9 cellular contexts compared by ENCODE assay signal in the genomic region with DNA sequence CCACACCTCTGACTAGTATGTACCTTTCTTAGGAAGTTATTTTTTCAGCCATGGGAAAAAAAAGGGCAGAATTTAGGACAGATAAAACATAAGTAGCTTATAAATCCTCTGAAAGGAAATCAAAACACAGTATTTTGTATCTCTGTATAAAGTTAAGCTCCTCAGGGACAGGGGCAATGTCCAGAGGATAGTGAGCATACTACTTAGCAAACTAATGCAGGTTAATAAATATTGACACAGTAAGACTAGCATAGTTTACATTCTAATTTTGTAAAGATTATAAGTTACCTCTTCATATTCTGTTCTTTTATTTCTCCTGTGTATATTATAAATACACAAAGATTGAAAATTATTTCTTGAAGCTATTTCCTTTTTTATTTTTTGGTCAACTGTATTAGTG. TPM values are rescaled to one million over a fixed set of nuclear protein-coding genes. Genes with fewer than 3 reads are reported as not detected.
DNase-seq lines count a peak whose midpoint lies in the region; ATAC-seq and TF ChIP-seq lines count a peak whose summit lies in the region.
"Had no signal": no experiment of that assay in that cellular context is flagged by ENCODE, and none has a peak within 500 bp of the region (broad histone marks: within the 10 kb centered on the region; RNA-seq: fewer than 3 reads in every experiment).

No MANE protein-coding gene starts in this region.

- BruUV-seq in IMR-90 (replicated peaks; lab: Mats Ljungman, UMichigan): no TSS peak

- in situ Hi-C loops in IMR-90 (cut with MboI; ENCODE audit: low sequenced_read_pairs): loop anchor here (10.0 kb wide), 2 partner anchors 102 to 292 kb away; no protein-coding TSS in a partner anchor

- peaks cover 42% of the 10 kb centered on the region for H3K4me1 Mint-ChIP-seq in central memory CD8-positive, alpha-beta T cell
- H3K4me1 Mint-ChIP-seq in naive thymus-derived CD8-positive, alpha-beta T cell: peaks cover 25 to 63% (median 57%) of the 10 kb centered on the region in 4 donors

- H3K27ac Mint-ChIP-seq in central memory CD8-positive, alpha-beta T cell (ENCODE audit: low read depth): no peak overlapping the region
- no peak overlapping the region for H3K27ac Mint-ChIP-seq in naive thymus-derived CD8-positive, alpha-beta T cell

- H2AFZ ChIP-seq in IMR-90 (replicated peaks; ENCODE audit: low read length, poor library complexity): no peak overlapping the region

- no peak for TF ChIP-seq RAD21 in IMR-90 (IDR thresholded peaks at IDR 0.05; ENCODE audit: low read length)

- no peak for TF ChIP-seq POLR2A in IMR-90 (IDR thresholded peaks at IDR 0.05; ENCODE audit: low read depth, low read length)

- ATAC-seq in IMR-90 (ENCODE audit: low read depth): no peak
- no peak for ATAC-seq in central memory CD8-positive, alpha-beta T cell (replicated peaks; ENCODE audit: extremely low read depth, poor library complexity, severe bottlenecking)
- no peak for ATAC-seq in naive thymus-derived CD8-positive, alpha-beta T cell

- H3K9me3 ChIP-seq in BE2C (no peaks in the 10 kb centered on the region), IMR-90 (ENCODE audit: control insufficient read depth, insufficient read depth, low read length) (no peaks in the 10 kb centered on the region)

- no peak overlapping the region for H3K27ac ChIP-seq in IMR-90 (ENCODE audit: insufficient read depth, low read length)

- H2BK5ac ChIP-seq in IMR-90 (ENCODE audit: low read depth, low read length, poor library complexity, severe bottlenecking): no peak overlapping the region

- H2BK120ac ChIP-seq in IMR-90 (ENCODE audit: low read depth, low read length): no peak overlapping the region

- peak overlapping the region; percentile 92 for H3K4me2 ChIP-seq in IMR-90 (ENCODE audit: low read depth, low read length)

- H2BK20ac ChIP-seq in IMR-90 (ENCODE audit: low read depth, low read length): no peak overlapping the region

- H3K9me1 ChIP-seq in IMR-90 (ENCODE audit: insufficient read depth, low read length): 0 out of 2 replicates have a peak, but pooled peaks cover 4% of the 10 kb centered on the region

- H3K9me3 Mint-ChIP-seq in central memory CD8-positive, alpha-beta T cell: no peaks in the 10 kb centered on the region
- H3K9me3 Mint-ChIP-seq in naive thymus-derived CD8-positive, alpha-beta T cell: peaks cover 0 to 2% (median 0%) of the 10 kb centered on the region in 9 donors

- dilution Hi-C loops in IMR-90 (cut with HindIII; ENCODE audit: low sequenced_read_pairs, unreplicated experiment): no loop called here

- H3K14ac ChIP-seq in IMR-90 (replicated peaks; ENCODE audit: low read depth, low read length): no peak overlapping the region

- peak overlapping the region; percentile 88 for H3K4me3 ChIP-seq in BE2C (ENCODE audit: low read depth, low read length)
- H3K4me3 ChIP-seq in IMR-90 (ENCODE audit: insufficient read depth, low read depth, low read length): no peak overlapping the region

- H3K23ac ChIP-seq in IMR-90 (ENCODE audit: low read depth, low read length): no peak overlapping the region

- no peak overlapping the region for H4K91ac ChIP-seq in IMR-90 (ENCODE audit: insufficient read depth, low read depth, low read length)

- no peak overlapping the region for H2AK9ac ChIP-seq in IMR-90 (replicated peaks; ENCODE audit: low read depth, low read length, poor library complexity)

- H3K56ac ChIP-seq in IMR-90 (ENCODE audit: extremely low read depth, insufficient read depth, low read length): no peak overlapping the region

- CTCF ChIA-PET in IMR-90 (lab: Yijun Ruan, JAX): no interaction called here

- no peak overlapping the region for H3K9ac ChIP-seq in IMR-90 (ENCODE audit: low read depth, low read length)

- no peak overlapping the region for H4K5ac ChIP-seq in IMR-90 (ENCODE audit: low read depth, low read length)

- no peak overlapping the region for H2BK15ac ChIP-seq in IMR-90 (ENCODE audit: low read depth, low read length)

- no peak overlapping the region for H4K8ac ChIP-seq in IMR-90 (ENCODE audit: low read depth in 2 of 2, low read length in 2 of 2)

- H3K4ac ChIP-seq in IMR-90 (ENCODE audit: low read depth, low read length): no peak overlapping the region

- H4K20me1 ChIP-seq in IMR-90 (ENCODE audit: insufficient read depth, low read length): peaks cover 60% of the 10 kb centered on the region

- H3K79me1 ChIP-seq in IMR-90 (ENCODE audit: low read depth in 1 of 2, low read length in 2 of 2): peaks cover 8 to 30% of the 10 kb centered on the region in 2 experiments; a peak in 3 of 4 replicates

- peak overlapping the region; percentile 48 for H3K4me3 Mint-ChIP-seq in central memory CD8-positive, alpha-beta T cell
- H3K4me3 Mint-ChIP-seq in naive thymus-derived CD8-positive, alpha-beta T cell: peak overlapping the region; percentile 4 to 95 (median 92)

- intact Hi-C loops in IMR-90 (cut with micrococcal nuclease): loop anchor here (5.0 kb wide), 3 partner anchors 64 to 109 kb away; no protein-coding TSS in a partner anchor

- DNase-seq in BE2C (no peak), IMR-90 (no peak), iPS-NIHi11 (ENCODE audit: low spot score) (no peak), NCI-H1930 (lab: John Stamatoyannopoulos, UW) (no peak), NCI-H524 (lab: John Stamatoyannopoulos, UW) (no peak)
- DNase-seq in central memory CD8-positive, alpha-beta T cell (ENCODE audit: low spot score in 2 of 2): no peak
- no peak for DNase-seq in naive thymus-derived CD8-positive, alpha-beta T cell
- DNase-seq in activated effector memory CD4-positive, alpha-beta T cell treated with anti-CD3 and anti-CD28 coated beads, Interleukin-2, amount 50 U/mL, for 16 hours: no peak
- DNase-seq: OCI-M1 had no signal

- no peaks in the 10 kb centered on the region for H3K4me1 ChIP-seq in BE2C
- H3K4me1 ChIP-seq in IMR-90 (ENCODE audit: control insufficient read depth, insufficient read depth, low read length): peaks cover 3% of the 10 kb centered on the region; the same call in 1 of the 2 replicates

- H3K27me3 ChIP-seq in BE2C (no peaks in the 10 kb centered on the region), IMR-90 (ENCODE audit: control insufficient read depth, insufficient read depth, low read length) (no peaks in the 10 kb centered on the region)

- TF ChIP-seq CTCF in BE2C (IDR thresholded peaks at IDR 0.05; ENCODE audit: low read depth, low read length) (no peak), IMR-90 (conservative IDR thresholded peaks at IDR 0.05; ENCODE audit: low read depth, low read length) (no peak)

- POLR2A ChIA-PET in IMR-90 (lab: Charles Lee; ENCODE audit: unreplicated experiment): no interaction called here
- POLR2A ChIA-PET in naive thymus-derived CD8-positive, alpha-beta T cell (lab: Charles Lee): no interaction called here

- peaks cover 10% of the 10 kb centered on the region for H3K36me3 Mint-ChIP-seq in central memory CD8-positive, alpha-beta T cell (ENCODE audit: insufficient read depth)
- peaks cover 0 to 12% (median 6%) of the 10 kb centered on the region in 3 donors for H3K36me3 Mint-ChIP-seq in naive thymus-derived CD8-positive, alpha-beta T cell

- no peak overlapping the region for H3K18ac ChIP-seq in IMR-90 (ENCODE audit: low read depth, low read length)

- H3K36me3 ChIP-seq in BE2C (peaks cover 11% of the 10 kb centered on the region), IMR-90 (ENCODE audit: control insufficient read depth, insufficient read depth, low read length) (no peaks in the 10 kb centered on the region)

- H2AK5ac ChIP-seq in IMR-90 (ENCODE audit: low read depth, low read length): no peak overlapping the region

- no peaks in the 10 kb centered on the region for H3K27me3 Mint-ChIP-seq in central memory CD8-positive, alpha-beta T cell
- no peaks in the 10 kb centered on the region for H3K27me3 Mint-ChIP-seq in naive thymus-derived CD8-positive, alpha-beta T cell

TF ChIP-seq in IMR-90, 13 proteins besides CTCF, POLR2A, EP300 and RAD21:
- TF ChIP-seq NFE2L2 (IDR thresholded peaks at IDR 0.05; ENCODE audit: low read depth, low read length): no peak
TF ChIP-seq in IMR-90: peak in this region for 0.

RNA-seq across cellular contexts. Expression of gene UBE3A, which starts 2.1 kb away (rescaled TPM):
- polyA plus RNA-seq in BE2C (2012; ENCODE audit: insufficient read depth, insufficient read length, low read depth): 49.6 TPM
- total RNA-seq in IMR-90 (2012; rRNA removed): 53.2 and 69.7 TPM in 2 replicates
- polyA plus RNA-seq in IMR-90 (2012; rRNA removed): 16.7 and 19.3 TPM in 2 replicates
- polyA plus RNA-seq in IMR-90 (2012; cell fraction: cytosol; rRNA removed): 10.9 and 12.6 TPM in 2 replicates
- polyA plus RNA-seq in IMR-90 (2012; cell fraction: nucleus; rRNA removed; ENCODE audit: low replicate concordance): 20.1 and 28.4 TPM in 2 replicates
- total RNA-seq in naive thymus-derived CD8-positive, alpha-beta T cell: 100 to 1,000 TPM; 145 to 146 TPM
- 100 to 1,000 TPM; 106 to 117 (median 113) TPM for polyA plus RNA-seq in naive thymus-derived CD8-positive, alpha-beta T cell
